In the genomic region with DNA sequence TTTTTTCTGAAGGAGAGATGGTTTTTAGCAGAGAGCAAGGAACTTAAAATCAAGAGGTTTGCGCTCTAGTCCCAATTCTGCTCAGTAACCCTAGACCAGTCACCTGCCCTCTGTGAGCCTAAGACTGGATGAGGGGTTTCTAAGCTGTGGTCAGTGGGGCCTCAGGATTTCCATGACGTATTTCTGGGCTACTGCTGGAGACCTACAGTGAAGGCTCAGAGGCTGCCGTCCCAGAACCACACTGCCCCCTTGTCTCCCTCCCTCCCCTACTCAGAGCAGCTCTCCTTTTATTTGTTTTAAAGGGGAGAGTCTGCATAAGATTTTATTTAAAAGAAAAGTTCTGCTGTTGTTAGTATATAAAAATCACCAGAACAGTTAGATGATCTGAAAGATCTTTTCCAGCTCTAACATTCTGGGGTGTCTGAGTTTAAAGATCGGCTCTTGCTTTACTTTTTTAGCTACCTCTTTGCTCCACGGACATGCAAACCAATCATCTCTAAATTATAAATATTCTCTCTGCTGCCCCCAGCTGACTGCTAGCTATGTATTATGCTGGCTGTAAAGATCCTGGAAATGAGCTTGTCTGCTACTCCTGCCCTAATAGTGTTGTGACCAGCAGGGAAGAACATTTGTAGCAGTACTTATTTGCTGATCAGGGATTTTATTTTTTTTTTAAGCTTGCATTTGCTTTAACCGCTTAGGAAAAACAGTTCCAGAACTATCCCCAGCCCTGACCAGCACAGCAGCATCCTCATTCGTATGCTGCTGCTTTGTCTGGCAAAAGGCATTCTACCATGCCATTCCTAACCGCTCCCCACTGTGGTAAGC, we compare ENCODE assay signal across 8 cellular contexts. TPM values are rescaled to one million over a fixed set of nuclear protein-coding genes. Genes with fewer than 3 reads are reported as not detected.
DNase-seq lines count a peak whose midpoint lies in the region; ATAC-seq and TF ChIP-seq lines count a peak whose summit lies in the region.

No MANE protein-coding gene starts in this region.

- H3K9me3 ChIP-seq in CD4-positive, alpha-beta T cell (ENCODE audit: control insufficient read depth, low read length), result no peaks in the 10 kb centered on the region
- H3K9me3 ChIP-seq in ascending aorta (no peaks in the 10 kb centered on the region), stomach (no peaks in the 10 kb centered on the region)

- no peak overlapping the region for H3K27ac ChIP-seq in CD4-positive, alpha-beta T cell (ENCODE audit: low read depth, low read length)
- H3K27ac ChIP-seq in ascending aorta (peak overlapping the region in 1 of 2 donors; percentile 4), stomach (peak overlapping the region in 1 of 5 donors; percentile 55)

- no peaks in the 10 kb centered on the region for H3K36me3 Mint-ChIP-seq in CD4-positive, alpha-beta T cell (ENCODE audit: low read depth)

- peaks cover 0 to 3% of the 10 kb centered on the region in 2 donors for H3K4me1 ChIP-seq in ascending aorta
- H3K4me1 ChIP-seq in stomach, result peaks cover 0 to 24% (median 9%) of the 10 kb centered on the region in 4 donors

- H3K4me3 ChIP-seq in ascending aorta, result peak overlapping the region; percentile 11 to 37
- H3K4me3 ChIP-seq in stomach, result peak overlapping the region in 3 of 4 donors; percentile 9 to 20 (median 10)

- no peak overlapping the region for H3K27ac Mint-ChIP-seq in CD4-positive, alpha-beta T cell

- 33 to 41% (median 37%) methylated on average over 8 of the region's 8 CpGs for WGBS in stomach, 5 donors

- H3K36me3 ChIP-seq in ascending aorta (no peaks in the 10 kb centered on the region), stomach (no peaks in the 10 kb centered on the region)

- peak overlapping the region; percentile 39 for H3K4me3 Mint-ChIP-seq in CD4-positive, alpha-beta T cell

- intact Hi-C loops in CD4-positive, alpha-beta T cell (cut with DNase I, micrococcal nuclease), result no loop called here
- intact Hi-C loops in ascending aorta (cut with DNase I), result no loop called here
- intact Hi-C loops in stomach (cut with DNase I; ENCODE audit: low total_unique reads), result no loop called here

- peak; percentile 54 for ATAC-seq in CD4-positive, alpha-beta T cell (ENCODE audit: poor library complexity)
- ATAC-seq in GM21786 (IDR thresholded peaks at IDR 0.05; ENCODE audit: unreplicated experiment) (peak; percentile 55), HG02610 (IDR thresholded peaks at IDR 0.05; ENCODE audit: unreplicated experiment) (no peak)
- ATAC-seq in activated CD4-positive, CD25-positive, alpha-beta regulatory T cell treated with anti-CD3 and anti-CD28 coated beads, Interleukin-2, amount 50 U/mL, for 24 hours, result no peak

- TF ChIP-seq CTCF in CD4-positive, alpha-beta T cell (IDR thresholded peaks at IDR 0.05), result peak; percentile 54
- TF ChIP-seq CTCF in ascending aorta (IDR thresholded peaks at IDR 0.05) (peak in 2 of 3 experiments; percentile 16 to 52), stomach (IDR thresholded peaks at IDR 0.05) (peak in 3 of 7 experiments; percentile 16 to 30 (median 30))

- H3K9me3 Mint-ChIP-seq in CD4-positive, alpha-beta T cell, result no peaks in the 10 kb centered on the region

- TF ChIP-seq POLR2A in stomach (IDR thresholded peaks at IDR 0.05), result no peak

- CTCF ChIA-PET in CD4-positive, alpha-beta T cell (lab: Charles Lee), result interaction anchor here (0.5 to 2.5 kb wide), 8 partner anchors 9 to 245 kb away, joined by 3 to 18 read pairs (median 4); a partner anchor contains a TSS

- peaks cover 5% of the 10 kb centered on the region for H3K4me1 Mint-ChIP-seq in CD4-positive, alpha-beta T cell (ENCODE audit: low read depth)

- no peaks in the 10 kb centered on the region for H3K27me3 ChIP-seq in CD4-positive, alpha-beta T cell (ENCODE audit: control insufficient read depth, insufficient read depth, low read length)
- H3K27me3 ChIP-seq in ascending aorta, result no peaks in the 10 kb centered on the region
- H3K27me3 ChIP-seq in stomach, result no peaks in the 10 kb centered on the region

- H3K27me3 Mint-ChIP-seq in CD4-positive, alpha-beta T cell, result peaks cover 24% of the 10 kb centered on the region

- no peak for DNase-seq in CD4-positive, alpha-beta T cell
- DNase-seq in NCI-H460 (ENCODE audit: extremely low read depth, low read depth) (peak; percentile 28), ascending aorta (ENCODE audit: low spot score in 2 of 2) (no peak), iris pigment epithelial cell (ENCODE audit: low read depth) (peak; percentile 59), stomach (no peak)

- TF ChIP-seq EP300 in stomach (IDR thresholded peaks at IDR 0.05), result no peak

- POLR2A ChIA-PET in CD4-positive, alpha-beta T cell (lab: Charles Lee), result interaction anchor here (0.6 to 2.2 kb wide), 6 partner anchors 9 to 1916 kb away, joined by 3 to 14 read pairs (median 5); a partner anchor contains a TSS

RNA-seq across cellular contexts. Expression of a gene that starts 28.6 kb away (rescaled TPM):
- total RNA-seq in CD4-positive, alpha-beta T cell, result 10 to 100 TPM; 81.3 to 84.0 TPM
- 185 and 192 TPM in 2 replicates for total RNA-seq in NCI-H460 (2014; rRNA removed; shearing (Covaris generic))
- 64.7 and 92.2 TPM in 2 replicates for polyA plus RNA-seq in NCI-H460 (2014; cell fraction: nucleus; rRNA removed)
- total RNA-seq in ascending aorta (37.0 TPM), stomach (100 to 1,000 TPM in 1 of 5 donors, 10 to 100 TPM in 4; 18.7 to 128 (median 89.8) TPM)
- 100 to 1,000 TPM; 190 to 343 (median 303) TPM for polyA plus RNA-seq in stomach

Comparison
In these comparisons a context has a peak if more than half of its experiments do, and no peak if none do; other contexts are left out.
1. ATAC-seq: peak in CD4-positive, alpha-beta T cell (single experiment) and GM21786 (single experiment); none in HG02610 (single experiment) and activated CD4-positive, CD25-positive, alpha-beta regulatory T cell treated with anti-CD3 and anti-CD28 coated beads, Interleukin-2, amount 50 U/mL, for 24 hours (0 of 2).
2. DNase-seq: peak in NCI-H460 (single experiment) and iris pigment epithelial cell (single experiment); none in CD4-positive, alpha-beta T cell (0 of 10), ascending aorta (0 of 2) and stomach (single experiment).